8 cellular contexts compared by ENCODE assay signal in the genomic region with DNA sequence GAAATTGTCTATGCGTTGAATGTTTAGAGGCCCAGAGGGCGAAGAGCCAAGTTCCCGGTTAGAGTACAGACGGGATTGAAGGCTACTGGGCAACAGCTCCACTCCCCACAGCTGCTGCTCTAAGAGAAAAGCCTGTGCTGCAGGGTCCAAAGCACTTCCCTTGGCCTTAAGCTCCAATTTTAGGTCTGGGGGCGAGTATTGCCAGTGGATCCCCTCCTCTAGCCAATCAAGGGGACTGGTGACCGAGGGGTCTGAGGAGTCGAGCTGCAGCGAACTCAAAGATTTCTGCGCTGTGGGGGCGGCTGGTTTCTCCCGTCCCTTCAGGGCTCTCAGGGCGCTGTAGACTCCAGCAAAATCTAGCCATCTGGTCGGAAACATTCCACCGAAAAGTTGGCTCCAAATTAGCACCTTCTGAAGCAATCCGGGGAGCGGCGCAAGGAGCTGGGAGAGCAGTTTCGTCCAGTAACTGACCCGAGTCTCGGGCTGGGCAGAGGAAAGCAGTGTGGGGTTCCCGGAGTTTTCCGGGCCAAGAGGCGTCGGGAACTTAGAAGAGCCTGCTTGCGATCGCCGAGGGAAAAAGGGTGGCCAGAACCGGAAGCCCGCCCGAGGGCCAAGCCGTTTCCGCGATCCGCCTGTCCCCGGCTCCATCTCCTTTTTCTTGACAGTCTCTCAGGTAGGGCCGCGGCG. TPM values are rescaled to one million over a fixed set of nuclear protein-coding genes. Genes with fewer than 3 reads are reported as not detected.
A peak's percentile ranks its signal among the peaks of the same experiment; 100 is the strongest.
DNase-seq lines count a peak whose midpoint lies in the region; ATAC-seq and TF ChIP-seq lines count a peak whose summit lies in the region.

No MANE protein-coding gene starts in this region.

- H3K27me3 Mint-ChIP-seq in activated naive CD8-positive, alpha-beta T cell, result no peaks in the 10 kb centered on the region

- peak overlapping the region; percentile 98 for H3K4me3 Mint-ChIP-seq in activated naive CD8-positive, alpha-beta T cell

- peak; percentile 24 for ATAC-seq in HG02798 (IDR thresholded peaks at IDR 0.05; ENCODE audit: poor library complexity, unreplicated experiment)
- ATAC-seq in Right ventricle myocardium superior (ENCODE audit: poor library complexity), result peak; percentile 50

- H3K9me3 Mint-ChIP-seq in activated naive CD8-positive, alpha-beta T cell (ENCODE audit: low read depth), result no peaks in the 10 kb centered on the region

- H3K27ac Mint-ChIP-seq in activated naive CD8-positive, alpha-beta T cell, result peak overlapping the region; percentile 98

- peak overlapping the region; percentile 88 for H3K4me3 ChIP-seq in GM12864 (ENCODE audit: low read depth, low read length)

- intact Hi-C loops in Right ventricle myocardium superior (cut with DNase I), result no loop called here

- no peak for TF ChIP-seq CTCF in GM12864 (IDR thresholded peaks at IDR 0.05; ENCODE audit: low read depth, low read length, missing control alignments)

- peaks cover 15% of the 10 kb centered on the region for H3K36me3 Mint-ChIP-seq in activated naive CD8-positive, alpha-beta T cell

- peaks cover 16% of the 10 kb centered on the region for H3K4me1 Mint-ChIP-seq in activated naive CD8-positive, alpha-beta T cell (ENCODE audit: low read depth)

- DNase-seq in AG08395 (ENCODE audit: low spot score), result peak; percentile 27
- no peak for DNase-seq in GM12864 (ENCODE audit: low read depth)
- DNase-seq in NCI-H748 treated with DMSO at 0.1 percent for 48 hours (lab: John Stamatoyannopoulos, UW), result peak; percentile 8
- peak; percentile 52 for DNase-seq in Right ventricle myocardium superior
- DNase-seq in pons (ENCODE audit: low spot score), result peak; percentile 56
- DNase-seq in GDM1 (lab: John Stamatoyannopoulos, UW), result no peak

RNA-seq across cellular contexts. Expression of a gene that starts 0.7 kb away (rescaled TPM):
- total RNA-seq in Right ventricle myocardium superior, result 19.7 TPM

RNA-seq across cellular contexts. Expression of a gene that starts 51.2 kb away (rescaled TPM):
- 20.0 TPM for total RNA-seq in Right ventricle myocardium superior

Comparison
In these comparisons a context has a peak if more than half of its experiments do, and no peak if none do; other contexts are left out.
1. DNase-seq: peak in AG08395 (single experiment), NCI-H748 treated with DMSO at 0.1 percent for 48 hours (single experiment), Right ventricle myocardium superior (single experiment) and pons (single experiment); none in GM12864 (single experiment) and GDM1 (single experiment).